ENCODE assay signal across 28 cellular contexts in the genomic region with DNA sequence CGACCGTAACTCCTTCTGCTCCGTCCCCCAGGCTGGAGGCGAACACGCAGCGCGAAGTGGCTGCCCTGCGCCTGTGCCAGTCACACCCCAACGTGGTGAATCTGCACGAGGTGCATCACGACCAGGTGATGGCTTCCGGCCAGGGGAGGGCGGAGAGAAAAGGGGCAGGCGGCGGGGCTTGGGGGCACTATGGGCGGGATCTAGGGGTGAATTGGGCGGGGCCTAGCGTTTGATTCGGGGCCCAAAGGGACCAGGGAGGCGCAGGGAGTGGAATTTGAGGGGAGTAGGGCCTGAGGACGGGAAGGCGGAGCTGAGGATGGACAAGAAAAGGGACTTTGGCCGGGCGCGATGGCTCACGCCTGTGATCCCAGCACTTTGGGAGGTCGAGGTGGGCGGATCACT.
"Had no signal": no experiment of that assay in that cellular context is flagged by ENCODE, and none has a peak within 500 bp of the region (broad histone marks: within the 10 kb centered on the region; RNA-seq: fewer than 3 reads in every experiment).

No MANE protein-coding gene starts in this region.

- H3K4me3 Mint-ChIP-seq: naive thymus-derived CD4-positive, alpha-beta T cell; natural killer cell; nephron; neural progenitor cell; stimulated activated effector memory CD8-positive, alpha-beta T cell treated with anti-CD3 and anti-CD28 coated beads, Interleukin-12 subunit alpha, Interleukin-12 subunit beta, amount 100 ng/mL, for 72 hours; stimulated activated naive CD8-positive, alpha-beta T cell treated with anti-CD3 and anti-CD28 coated beads, Interleukin-15, amount 100 ng/mL, for 72 hours had no signal

- H3K79me2 ChIP-seq: parathyroid adenoma had no signal

- H3K9ac ChIP-seq: neural progenitor cell, parathyroid adenoma had no signal

- DNase-seq: naive thymus-derived CD4-positive, alpha-beta T cell; natural killer cell; nucleus accumbens; ovary; psoas muscle; right lobe of liver; sigmoid colon; small intestine; stimulated activated CD4-positive, alpha-beta T cell treated with anti-CD3 and anti-CD28 coated beads, Interleukin-15, amount 100 ng/mL, for 24 hours; stimulated activated CD4-positive, alpha-beta T cell treated with anti-CD3 and anti-CD28 coated beads, Interleukin-2, amount 100 ng/mL, for 24 hours; stimulated activated CD4-positive, alpha-beta T cell treated with anti-CD3 and anti-CD28 coated beads, Interleukin-2, amount 100 ng/mL, for 48 hours; stimulated activated CD4-positive, alpha-beta T cell treated with anti-CD3 and anti-CD28 coated beads, Interleukin-4, amount 100 ng/mL, for 24 hours; stimulated activated naive CD4-positive, alpha-beta T cell; stimulated activated naive CD8-positive, alpha-beta T cell treated with anti-CD3 and anti-CD28 coated beads, Interleukin-15, amount 100 ng/mL, for 72 hours; stimulated activated naive CD8-positive, alpha-beta T cell treated with anti-CD3 and anti-CD28 coated beads, Interleukin-15, Interleukin-2, amounts not matched to agents 100 U/mL and 50 U/mL, for 24 hours; testis; tibial artery; trophoblast cell had no signal

- H3K27me3 ChIP-seq: neural progenitor cell, neutrophil, ovary, right lobe of liver, sigmoid colon, suprapubic skin, testis, tibial artery, upper lobe of left lung, vagina had no signal

- H2AFZ ChIP-seq: neural progenitor cell, parathyroid adenoma had no signal

- FAIRE-seq: small intestine, urothelium cell line had no signal

- H3K27ac ChIP-seq: neural progenitor cell, neutrophil, ovary, parathyroid adenoma, psoas muscle, right lobe of liver, sigmoid colon, suprapubic skin, testis, tibial artery, upper lobe of left lung, vagina had no signal

- H3K27ac Mint-ChIP-seq: naive thymus-derived CD4-positive, alpha-beta T cell; natural killer cell; nephron; neural progenitor cell; progenitor cell of endocrine pancreas; stimulated activated effector memory CD8-positive, alpha-beta T cell treated with anti-CD3 and anti-CD28 coated beads, Interleukin-12 subunit alpha, Interleukin-12 subunit beta, amount 100 ng/mL, for 72 hours; stimulated activated naive CD8-positive, alpha-beta T cell treated with anti-CD3 and anti-CD28 coated beads, Interleukin-15, amount 100 ng/mL, for 72 hours had no signal

- H3K9me3 ChIP-seq: neutrophil, ovary, psoas muscle, right lobe of liver, sigmoid colon, suprapubic skin, testis, tibial artery, upper lobe of left lung, vagina had no signal

- H3K4me3 ChIP-seq: neural progenitor cell, ovary, psoas muscle, right lobe of liver, sigmoid colon, suprapubic skin, tibial artery, upper lobe of left lung, vagina had no signal

- H3K9me3 Mint-ChIP-seq: naive thymus-derived CD4-positive, alpha-beta T cell; natural killer cell; nephron; neural progenitor cell; stimulated activated effector memory CD8-positive, alpha-beta T cell treated with anti-CD3 and anti-CD28 coated beads, Interleukin-12 subunit alpha, Interleukin-12 subunit beta, amount 100 ng/mL, for 72 hours; stimulated activated naive CD8-positive, alpha-beta T cell treated with anti-CD3 and anti-CD28 coated beads, Interleukin-15, amount 100 ng/mL, for 72 hours had no signal

- H3K4me2 ChIP-seq: neural progenitor cell had no signal

- H3K4me1 Mint-ChIP-seq: nephron; stimulated activated effector memory CD8-positive, alpha-beta T cell treated with anti-CD3 and anti-CD28 coated beads, Interleukin-12 subunit alpha, Interleukin-12 subunit beta, amount 100 ng/mL, for 72 hours had no signal

- ATAC-seq: naive thymus-derived CD4-positive, alpha-beta T cell; natural killer cell; psoas muscle; right lobe of liver; stimulated activated effector memory CD8-positive, alpha-beta T cell treated with anti-CD3 and anti-CD28 coated beads, Interleukin-12 subunit alpha, Interleukin-12 subunit beta, amount 100 ng/mL, for 72 hours; stimulated activated naive CD8-positive, alpha-beta T cell treated with anti-CD3 and anti-CD28 coated beads, Interleukin-15, amount 100 ng/mL, for 72 hours; stimulated activated naive CD8-positive, alpha-beta T cell treated with anti-CD3 and anti-CD28 coated beads, Interleukin-15, Interleukin-2, amounts not matched to agents 100 U/mL and 50 U/mL, for 24 hours had no signal

- H3K36me3 ChIP-seq: neural progenitor cell, ovary had no signal

- H3K4me1 ChIP-seq: neural progenitor cell, parathyroid adenoma, psoas muscle, right lobe of liver, suprapubic skin, upper lobe of left lung, vagina had no signal

- H3K27me3 Mint-ChIP-seq: naive thymus-derived CD4-positive, alpha-beta T cell; progenitor cell of endocrine pancreas had no signal
